ENCODE assay signal across 25 cellular contexts in the genomic region with DNA sequence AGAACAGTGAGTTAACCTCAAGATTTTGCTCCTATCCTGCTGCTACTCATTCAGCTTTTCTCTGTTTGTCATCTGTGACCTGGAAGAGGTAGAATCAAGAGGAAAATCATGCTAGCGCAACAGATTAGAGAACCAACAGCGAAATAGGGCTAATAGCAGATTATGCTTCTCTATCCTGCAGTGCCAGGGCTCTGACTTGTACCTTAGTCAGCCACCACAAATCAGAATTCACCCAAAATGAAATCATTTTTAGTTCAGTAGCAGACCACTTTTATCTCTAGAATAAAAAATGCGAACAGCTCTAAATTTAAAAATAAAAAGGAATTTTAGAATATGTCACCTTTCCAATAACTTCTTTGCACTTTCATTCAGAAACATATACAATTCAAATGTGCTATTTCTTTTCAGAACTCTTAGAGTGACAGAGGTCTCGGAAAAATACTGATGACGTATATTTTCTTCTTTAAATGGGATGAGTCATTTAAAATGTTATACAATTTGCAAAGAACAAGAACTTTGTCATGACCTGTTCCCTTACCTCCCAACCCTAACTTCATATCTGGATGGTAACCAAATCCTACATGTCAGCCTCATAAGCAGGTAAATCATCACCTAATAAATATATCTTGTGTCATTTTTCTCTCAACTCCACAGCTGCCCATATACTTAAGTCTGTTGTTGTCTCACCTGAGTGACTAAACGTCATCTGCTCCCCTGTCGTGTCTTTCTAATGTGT.
DNase-seq lines count a peak whose midpoint lies in the region; ATAC-seq, FAIRE-seq and TF ChIP-seq lines count a peak whose summit lies in the region.
"Had no signal": no experiment of that assay in that cellular context is flagged by ENCODE, and none has a peak within 500 bp of the region (broad histone marks: within the 10 kb centered on the region; RNA-seq: fewer than 3 reads in every experiment).

No MANE protein-coding gene starts in this region.

- WGBS in HepG2 (ENCODE audit: low lambda C conversion rate) = 30% methylated on average over 7 of the region's 7 CpGs
- 79% methylated on average over 7 of the region's 7 CpGs for WGBS in right lobe of liver (ENCODE audit: insufficient coverage, low coverage, low lambda C conversion rate, missing lambda C conversion rate)
- 36% methylated on average over 7 of the region's 7 CpGs for WGBS in mammary epithelial cell (ENCODE audit: low coverage, missing lambda C conversion rate)

- intact Hi-C loops in HepG2 (cut with micrococcal nuclease; ENCODE audit: unreplicated experiment) (no loop called here), right lobe of liver (cut with DNase I) (no loop called here), mammary epithelial cell (cut with micrococcal nuclease) (no loop called here)

- H3K9ac ChIP-seq in HepG2 (ENCODE audit: insufficient read depth, low read depth, low read length) (no peak overlapping the region), mammary epithelial cell (ENCODE audit: insufficient read depth, low read length) (no peak overlapping the region)

- DNase-seq in HepG2 (ENCODE audit: low spot score) = no peak
- no peak for DNase-seq in right lobe of liver
- peak; percentile 79 for DNase-seq in mammary epithelial cell
- no peak for DNase-seq in activated CD8-positive, alpha-beta memory T cell treated with anti-CD3 and anti-CD28 coated beads, Interleukin-2, amount 50 U/mL, for 4 hours
- DNase-seq in DMS79 (lab: John Stamatoyannopoulos, UW) = no peak
- DNase-seq in HCEC 1CT = no peak
- DNase-seq: 8988T, Calu3, KBM-7, MG63, NCI-H1105 treated with DMSO at 0.1 percent for 48 hours, NCI-H146, NCI-H2029 treated with DMSO at 0.1 percent for 48 hours, NCI-H226, NCI-H510A, NCI-H69, Peyer's patch, SJCRH30 had no signal

- POLR2A ChIA-PET in HepG2 (lab: Yijun Ruan, JAX) = no interaction called here

- H3K36me3 ChIP-seq in HepG2 (replicated peaks in 1 of 2; ENCODE audit: control insufficient read depth in 1 of 2, insufficient read depth in 2 of 2, low read length in 2 of 2) (no peaks in the 10 kb centered on the region), right lobe of liver (no peaks in the 10 kb centered on the region), mammary epithelial cell (ENCODE audit: insufficient read depth, low read length) (no peaks in the 10 kb centered on the region)
- H3K36me3 ChIP-seq: HAP-1, MG63, Peyer's patch, SJCRH30 had no signal

- H3K4me2 ChIP-seq in HepG2 (ENCODE audit: low read depth, low read length) = no peak overlapping the region
- H3K4me2 ChIP-seq in mammary epithelial cell (ENCODE audit: insufficient read depth, low read depth, low read length) = peak overlapping the region; percentile 78

- no TSS peak for BruUV-seq in HepG2 (replicated peaks; lab: Mats Ljungman, UMichigan)
- no TSS peak for BruUV-seq in mammary epithelial cell (replicated peaks; lab: Mats Ljungman, UMichigan)

- ATAC-seq in HepG2 (no peak), right lobe of liver (no peak), esophagus mucosa (peak; percentile 90), HG02970 (IDR thresholded peaks at IDR 0.05; ENCODE audit: low FRiP score, unreplicated experiment) (no peak)
- ATAC-seq: Right ventricle myocardium inferior, SK-N-SH treated with all-trans-retinoic acid at 6 μM for 48 hours had no signal

- no peak for FAIRE-seq in HepG2 (lab: Jason Lieb, UNC)
- FAIRE-seq: GM18507, HTR-8/SVneo had no signal

- H3K9me3 ChIP-seq in HepG2 (ENCODE audit: low read length) = no peaks in the 10 kb centered on the region
- H3K9me3 ChIP-seq in right lobe of liver = no peaks in the 10 kb centered on the region
- no peaks in the 10 kb centered on the region for H3K9me3 ChIP-seq in mammary epithelial cell (replicated peaks; ENCODE audit: insufficient read depth, low read length)
- H3K9me3 ChIP-seq: HAP-1, MG63, Peyer's patch, SJCRH30 had no signal

- TF ChIP-seq RAD21 in HepG2 (CRISPR knock-in tag; IDR thresholded peaks at IDR 0.05) = no peak

- TF ChIP-seq POLR2A in HepG2 (IDR thresholded peaks at IDR 0.05; ENCODE audit: insufficient read depth in 1 of 2, low read depth in 2 of 2, low read length in 2 of 2) = no peak
- TF ChIP-seq POLR2A in right lobe of liver (IDR thresholded peaks at IDR 0.05) = no peak

- H4K20me1 ChIP-seq in HepG2 (ENCODE audit: insufficient read depth, low read length) (no peaks in the 10 kb centered on the region), mammary epithelial cell (ENCODE audit: insufficient read depth, low read length) (no peaks in the 10 kb centered on the region)

- H3K79me2 ChIP-seq in HepG2 (ENCODE audit: insufficient read depth, low read length) (no peaks in the 10 kb centered on the region), mammary epithelial cell (ENCODE audit: insufficient read depth, low read length) (no peaks in the 10 kb centered on the region)

- in situ Hi-C loops in HepG2 (cut with HindIII; ENCODE audit: extremely low pct_ligation_motif_present, low pct_unique_long_range_greater_than_20kb) = no loop called here
- in situ Hi-C loops in mammary epithelial cell (cut with MboI; ENCODE audit: low sequenced_read_pairs in 2 of 2) = no loop called here

- dilution Hi-C loops in mammary epithelial cell (cut with HindIII; ENCODE audit: low sequenced_read_pairs) = no loop called here

- no peak overlapping the region for H3K4me3 ChIP-seq in HepG2 (replicated peaks in 1 of 3; ENCODE audit: insufficient read depth in 1 of 3, low read depth in 2 of 3, low read length in 3 of 3)
- H3K4me3 ChIP-seq in right lobe of liver = no peak overlapping the region
- H3K4me3 ChIP-seq in mammary epithelial cell (replicated peaks in 1 of 3; ENCODE audit: insufficient read depth in 1 of 3, low read depth in 2 of 3, low read length in 3 of 3) = peak overlapping the region in 2 of 3 experiments; percentile 10 to 17
- H3K4me3 ChIP-seq: HAP-1, MG63, Peyer's patch, SJCRH30 had no signal

- CTCF ChIA-PET in HepG2 (lab: Yijun Ruan, JAX; ENCODE audit: low intra/inter-chr PET ratio, low total read pairs) (no interaction called here), mammary epithelial cell (lab: Charles Lee; ENCODE audit: low non-redundant PET) (no interaction called here)

- H3K27ac ChIP-seq in HepG2 (ENCODE audit: extremely low read length, insufficient read depth, low read length) (no peak overlapping the region), right lobe of liver (no peak overlapping the region), mammary epithelial cell (ENCODE audit: insufficient read depth, low read depth, low read length) (peak overlapping the region; percentile 66)
- H3K27ac ChIP-seq: Peyer's patch, SJCRH30 had no signal

- no peaks in the 10 kb centered on the region for H3K27me3 ChIP-seq in HepG2 (ENCODE audit: control insufficient read depth in 1 of 2, insufficient read depth in 2 of 2, low read length in 2 of 2)
- no peaks in the 10 kb centered on the region for H3K27me3 ChIP-seq in right lobe of liver
- no peaks in the 10 kb centered on the region for H3K27me3 ChIP-seq in mammary epithelial cell (ENCODE audit: insufficient read depth, low read length)
- H3K27me3 ChIP-seq: MG63, Peyer's patch, SJCRH30 had no signal

- TF ChIP-seq EP300 in HepG2 (IDR thresholded peaks at IDR 0.05; ENCODE audit: low read depth in 2 of 2, low read length in 2 of 2) (no peak), HepG2 (CRISPR knock-in tag; IDR thresholded peaks at IDR 0.05; ENCODE audit: borderline replicate concordance) (no peak)

- no peak for TF ChIP-seq CTCF in HepG2 (CRISPR knock-in tag; IDR thresholded peaks at IDR 0.05)
- no peak for TF ChIP-seq CTCF in right lobe of liver (IDR thresholded peaks at IDR 0.05)
- TF ChIP-seq CTCF in mammary epithelial cell (conservative IDR thresholded peaks at IDR 0.05 in 1 of 2, IDR thresholded peaks at IDR 0.05 in 1 of 2; ENCODE audit: extremely low read depth in 1 of 2, insufficient read depth in 1 of 2, low read depth in 1 of 2, low read length in 2 of 2) = no peak

- H3K4me1 ChIP-seq in HepG2 (ENCODE audit: insufficient read depth, low read length) = no peaks in the 10 kb centered on the region
- H3K4me1 ChIP-seq in right lobe of liver = no peaks in the 10 kb centered on the region
- peaks cover 11% of the 10 kb centered on the region for H3K4me1 ChIP-seq in mammary epithelial cell (ENCODE audit: insufficient read depth, low read length)
- H3K4me1 ChIP-seq: HAP-1, Peyer's patch, SJCRH30 had no signal

- no peak overlapping the region for H2AFZ ChIP-seq in HepG2 (ENCODE audit: low read length)
- H2AFZ ChIP-seq in mammary epithelial cell (ENCODE audit: low read depth, low read length) = no peak overlapping the region

TF ChIP-seq in HepG2, 621 proteins besides CTCF, POLR2A, EP300 and RAD21:
- peak; percentile 77 for TF ChIP-seq CREB1 (IDR thresholded peaks at IDR 0.05)
- no peak for TF ChIP-seq CREB1 (CRISPR knock-in tag; IDR thresholded peaks at IDR 0.05)
- no peak for TF ChIP-seq FOXO1 (CRISPR knock-in tag; IDR thresholded peaks at IDR 0.05)

Comparison
In these comparisons a context has a peak if more than half of its experiments do, and no peak if none do; other contexts are left out.
1. H3K4me3 ChIP-seq: peak in mammary epithelial cell (2 of 3); none in HepG2 (0 of 3) and right lobe of liver (0 of 3).